11 cellular contexts compared by ENCODE assay signal in the genomic region with DNA sequence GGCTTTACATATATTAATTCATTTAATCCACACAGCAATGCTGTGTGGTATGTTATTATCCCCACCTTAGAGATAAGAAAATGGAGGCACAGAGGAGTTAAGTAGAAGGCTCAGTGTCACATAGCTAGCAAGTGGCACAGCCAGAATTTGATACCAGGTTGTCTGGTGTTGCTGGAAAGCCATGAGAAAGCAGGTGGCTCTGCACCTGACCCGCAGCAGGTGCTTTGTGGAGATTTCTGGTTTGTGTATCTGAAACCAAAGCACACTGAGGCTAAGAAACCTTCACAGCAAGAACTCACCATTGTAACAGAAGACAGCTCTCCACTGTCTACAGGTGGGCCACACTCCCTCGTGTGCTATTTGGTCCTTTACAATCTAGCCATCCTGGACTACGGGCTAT. TPM values are rescaled to one million over a fixed set of nuclear protein-coding genes. Genes with fewer than 3 reads are reported as not detected.
DNase-seq lines count a peak whose midpoint lies in the region; ATAC-seq and TF ChIP-seq lines count a peak whose summit lies in the region.
"Had no signal": no experiment of that assay in that cellular context is flagged by ENCODE, and none has a peak within 500 bp of the region (broad histone marks: within the 10 kb centered on the region; RNA-seq: fewer than 3 reads in every experiment).

No MANE protein-coding gene starts in this region.

- H3K4me1 Mint-ChIP-seq in activated naive CD4-positive, alpha-beta T cell treated with anti-CD3 and anti-CD28 coated beads for 36 hours (ENCODE audit: low read depth) = peaks cover 47% of the 10 kb centered on the region

- H2AFZ ChIP-seq in osteoblast (ENCODE audit: low read length) = no peak overlapping the region

- H3K4me1 ChIP-seq in gastroesophageal sphincter (peaks cover 21 to 80% (median 47%) of the 10 kb centered on the region in 3 donors), thyroid gland (peaks cover 53 to 71% of the 10 kb centered on the region in 2 donors), aorta (ENCODE audit: control insufficient read depth in 1 of 2, insufficient read depth in 2 of 2, low read length in 2 of 2) (peaks cover 3 to 8% of the 10 kb centered on the region in 2 donors), osteoblast (ENCODE audit: insufficient read depth, low read length) (peaks cover 31% of the 10 kb centered on the region)
- H3K4me1 ChIP-seq: BE2C had no signal

- peak overlapping the region; percentile 59 for H3K27ac Mint-ChIP-seq in activated naive CD4-positive, alpha-beta T cell treated with anti-CD3 and anti-CD28 coated beads for 36 hours
- no peak overlapping the region for H3K27ac Mint-ChIP-seq in activated naive CD4-positive, alpha-beta T cell treated with anti-CD3 and anti-CD28 coated beads, Interleukin-2, amount 50 U/mL, for 72 hours

- H3K27ac ChIP-seq in gastroesophageal sphincter = peak overlapping the region; percentile 10 to 82 (median 71)
- peak overlapping the region; percentile 52 to 75 (median 62) for H3K27ac ChIP-seq in thyroid gland
- H3K27ac ChIP-seq in aorta (ENCODE audit: low read depth in 1 of 2, low read length in 2 of 2) = peak overlapping the region in 1 of 2 donors; percentile 63
- no peak overlapping the region for H3K27ac ChIP-seq in osteoblast (ENCODE audit: low read depth, low read length)

- no peaks in the 10 kb centered on the region for H3K9me3 ChIP-seq in gastroesophageal sphincter
- no peaks in the 10 kb centered on the region for H3K9me3 ChIP-seq in thyroid gland
- H3K9me3 ChIP-seq in aorta (ENCODE audit: control insufficient read depth, low read length) = no peaks in the 10 kb centered on the region
- H3K9me3 ChIP-seq in osteoblast (ENCODE audit: low read depth, low read length) = no peaks in the 10 kb centered on the region
- H3K9me3 ChIP-seq: BE2C had no signal

- H3K4me3 ChIP-seq in gastroesophageal sphincter = no peak overlapping the region
- H3K4me3 ChIP-seq in thyroid gland (replicated peaks in 1 of 3) = no peak overlapping the region
- H3K4me3 ChIP-seq in aorta (ENCODE audit: low read length in 2 of 2) = no peak overlapping the region
- H3K4me3 ChIP-seq in osteoblast (ENCODE audit: insufficient read depth, low read length) = no peak overlapping the region

- peaks cover 15% of the 10 kb centered on the region for H3K36me3 Mint-ChIP-seq in activated naive CD4-positive, alpha-beta T cell treated with anti-CD3 and anti-CD28 coated beads for 36 hours (ENCODE audit: low read depth)
- peaks cover 0 to 5% of the 10 kb centered on the region in 2 donors for H3K36me3 Mint-ChIP-seq in activated naive CD4-positive, alpha-beta T cell treated with anti-CD3 and anti-CD28 coated beads, Interleukin-2, amount 50 U/mL, for 72 hours

- no peaks in the 10 kb centered on the region for H3K9me3 Mint-ChIP-seq in activated naive CD4-positive, alpha-beta T cell treated with anti-CD3 and anti-CD28 coated beads for 36 hours
- H3K9me3 Mint-ChIP-seq in activated naive CD4-positive, alpha-beta T cell treated with anti-CD3 and anti-CD28 coated beads, Interleukin-2, amount 50 U/mL, for 72 hours = no peaks in the 10 kb centered on the region

- TF ChIP-seq POLR2A in gastroesophageal sphincter (IDR thresholded peaks at IDR 0.05) (no peak), thyroid gland (IDR thresholded peaks at IDR 0.05) (no peak)

- no peak overlapping the region for H3K4me3 Mint-ChIP-seq in activated naive CD4-positive, alpha-beta T cell treated with anti-CD3 and anti-CD28 coated beads for 36 hours

- peaks cover 0 to 19% of the 10 kb centered on the region in 2 donors for H3K36me3 ChIP-seq in gastroesophageal sphincter
- H3K36me3 ChIP-seq in thyroid gland = peaks cover 3% of the 10 kb centered on the region in 2 donors
- H3K36me3 ChIP-seq in aorta (ENCODE audit: control insufficient read depth in 1 of 2, insufficient read depth in 2 of 2, low read length in 1 of 2) = peaks cover 3% of the 10 kb centered on the region in 2 donors
- H3K36me3 ChIP-seq in osteoblast (ENCODE audit: insufficient read depth, low read length) = peaks cover 8% of the 10 kb centered on the region

- H3K27me3 Mint-ChIP-seq in activated naive CD4-positive, alpha-beta T cell treated with anti-CD3 and anti-CD28 coated beads for 36 hours (ENCODE audit: low read depth) = no peaks in the 10 kb centered on the region

- DNase-seq in activated naive CD4-positive, alpha-beta T cell treated with anti-CD3 and anti-CD28 coated beads for 36 hours = no peak
- no peak for DNase-seq in activated naive CD4-positive, alpha-beta T cell treated with anti-CD3 and anti-CD28 coated beads, Interleukin-2, amount 50 U/mL, for 72 hours (ENCODE audit: low spot score in 2 of 2)
- DNase-seq in RPMI8226 (peak; percentile 66), thyroid gland (no peak), aorta (no peak), SKM-1 treated with dmso at 0.1 percent for 144 hours (lab: John Stamatoyannopoulos, UW; ENCODE audit: unreplicated experiment) (no peak), osteoblast (ENCODE audit: insufficient read length, low spot score, missing footprints) (no peak)
- DNase-seq: BE2C; NCI-H1694 treated with DMSO at 0.1 percent for 48 hours; stimulated activated CD8-positive, alpha-beta memory T cell treated with anti-CD3 and anti-CD28 coated beads, Interleukin-4, amount 100 ng/mL, for 48 hours had no signal

- TF ChIP-seq EP300 in gastroesophageal sphincter (IDR thresholded peaks at IDR 0.05) = no peak

- no peaks in the 10 kb centered on the region for H3K27me3 ChIP-seq in gastroesophageal sphincter
- no peaks in the 10 kb centered on the region for H3K27me3 ChIP-seq in thyroid gland
- no peaks in the 10 kb centered on the region for H3K27me3 ChIP-seq in aorta (ENCODE audit: control insufficient read depth in 1 of 2, insufficient read depth in 2 of 2, low read length in 1 of 2)
- no peaks in the 10 kb centered on the region for H3K27me3 ChIP-seq in osteoblast (ENCODE audit: insufficient read depth, low read length)
- H3K27me3 ChIP-seq: BE2C had no signal

- H3K79me2 ChIP-seq in osteoblast (ENCODE audit: insufficient read depth, low read length) = peaks cover 75% of the 10 kb centered on the region

- H4K20me1 ChIP-seq in osteoblast (ENCODE audit: insufficient read depth, low read length) = peaks cover 18% of the 10 kb centered on the region

- CTCF ChIA-PET in activated naive CD4-positive, alpha-beta T cell treated with anti-CD3 and anti-CD28 coated beads for 36 hours (lab: Charles Lee) = interaction anchor here (0.7 to 1.1 kb wide), 3 partner anchors 15 to 384 kb away, joined by 3 read pairs; no protein-coding TSS in a partner anchor

- no peak overlapping the region for H3K4me2 ChIP-seq in osteoblast (ENCODE audit: insufficient read depth, low read length)

- intact Hi-C loops in activated naive CD4-positive, alpha-beta T cell treated with anti-CD3 and anti-CD28 coated beads for 36 hours (cut with micrococcal nuclease) = no loop called here
- intact Hi-C loops in thyroid gland (cut with DNase I) = no loop called here
- intact Hi-C loops in aorta (cut with DNase I) = no loop called here

- 71 to 80% methylated on average over 2 to 3 of the region's 3 CpGs for WGBS in gastroesophageal sphincter (ENCODE audit: low coverage in 1 of 2), 2 donors
- WGBS in thyroid gland, 2 donors = 86 to 91% methylated on average over 3 of the region's 3 CpGs
- 83 to 84% methylated on average over 3 of the region's 3 CpGs for WGBS in aorta, 2 donors

- TF ChIP-seq CTCF in gastroesophageal sphincter (IDR thresholded peaks at IDR 0.05) = no peak
- TF ChIP-seq CTCF in thyroid gland (IDR thresholded peaks at IDR 0.05) = no peak
- TF ChIP-seq CTCF in osteoblast (IDR thresholded peaks at IDR 0.05; ENCODE audit: extremely low read depth, low read depth, low read length) = no peak

- no peak for ATAC-seq in activated naive CD4-positive, alpha-beta T cell treated with anti-CD3 and anti-CD28 coated beads, Interleukin-2, amount 50 U/mL, for 72 hours
- ATAC-seq in gastroesophageal sphincter (no peak), aorta (ENCODE audit: low FRiP score) (no peak)

RNA-seq across cellular contexts. Expression of gene ELMO2, which starts 7.5 kb away (rescaled TPM):
- 10 to 100 TPM; 76.8 to 81.0 TPM for total RNA-seq in activated naive CD4-positive, alpha-beta T cell treated with anti-CD3 and anti-CD28 coated beads for 36 hours
- total RNA-seq in activated naive CD4-positive, alpha-beta T cell treated with anti-CD3 and anti-CD28 coated beads, Interleukin-2, amount 50 U/mL, for 72 hours = 10 to 100 TPM; 50.8 to 57.0 TPM
- total RNA-seq in gastroesophageal sphincter (10 to 100 TPM; 41.6 to 69.1 (median 53.8) TPM), thyroid gland (10 to 100 TPM; 47.0 to 60.6 (median 54.6) TPM), aorta (10 to 100 TPM; 47.5 to 51.6 TPM), osteoblast (39.8 and 46.7 TPM in 2 replicates)
- polyA plus RNA-seq in aorta = 10 to 100 TPM; 19.3 to 24.2 TPM
